ENCODE assay signal across 9 cellular contexts in genomic region chr16:20320178-20320577, GRCh38. TPM values are rescaled to one million over a fixed set of nuclear protein-coding genes. Genes with fewer than 3 reads are reported as not detected.
"Had no signal": no experiment of that assay in that cellular context is flagged by ENCODE, and none has a peak within 500 bp of the region (broad histone marks: within the 10 kb centered on the region; RNA-seq: fewer than 3 reads in every experiment).

No MANE protein-coding gene starts in this region.

- FAIRE-seq: HepG2, HTR-8/SVneo, K562 had no signal

- H3K4me3 ChIP-seq: K562 had no signal

- H3K27ac ChIP-seq: HL-60 had no signal

- ATAC-seq: HepG2, K562 had no signal

- DNase-seq: IMR-90, KBM-7 had no signal

RNA-seq across cellular contexts. Expression of gene GP2, which starts 7.1 kb away (rescaled TPM):
- total RNA-seq: HT-29, HT1080, IMR-90 had no signal
- polyA plus RNA-seq: IgD-negative memory B cell, IMR-90, K562 had no signal

RNA-seq across cellular contexts. Expression of gene UMOD, which starts 32.3 kb away (rescaled TPM):
- total RNA-seq: HepG2, HT-29, HT1080, IMR-90, K562 had no signal
- polyA plus RNA-seq: HepG2, IgD-negative memory B cell, IMR-90, K562 had no signal
